In the genomic region with DNA sequence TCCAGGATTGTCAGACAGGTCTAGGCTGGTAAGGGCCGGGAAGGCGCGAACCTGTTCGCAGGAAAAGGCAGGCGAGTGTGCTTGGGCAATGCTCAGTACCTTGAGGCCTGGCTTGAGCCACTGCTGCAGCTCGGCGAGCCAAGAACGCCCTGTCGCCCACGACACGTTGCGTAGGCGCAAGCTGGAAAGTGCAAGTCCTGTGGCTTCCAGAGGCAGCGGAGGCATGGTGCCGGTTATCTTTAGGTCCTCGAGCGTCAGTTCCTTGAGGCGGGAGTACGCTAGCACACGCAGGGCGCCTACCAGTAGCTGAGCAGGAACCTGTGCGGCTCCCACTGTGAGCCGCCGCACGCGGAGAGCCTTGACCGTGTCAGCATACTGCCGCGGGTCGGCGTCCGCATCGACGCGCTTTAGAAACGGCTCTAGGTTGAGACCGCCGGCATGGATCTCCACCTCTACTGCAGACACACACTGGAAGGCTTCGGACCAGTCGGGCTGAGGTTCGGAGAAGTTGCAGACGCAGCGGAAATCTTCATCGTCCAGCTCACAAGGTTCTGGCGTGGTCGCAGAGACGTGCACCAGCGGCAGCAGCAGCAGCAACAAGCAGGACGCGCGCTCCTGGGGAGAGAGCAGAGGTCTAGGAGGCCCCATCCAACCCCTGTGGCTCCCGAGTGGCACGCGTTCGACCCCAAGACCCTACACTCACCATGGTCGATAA, we compare ENCODE assay signal across 1 cellular context.
TF ChIP-seq lines count a peak whose summit lies in the region.

No MANE protein-coding gene starts in this region.

TF ChIP-seq in H1, 55 proteins besides CTCF, POLR2A, EP300 and RAD21:
- no peak for TF ChIP-seq CREB1 (IDR thresholded peaks at IDR 0.05)
- TF ChIP-seq FOSL1 (IDR thresholded peaks at IDR 0.05; ENCODE audit: insufficient read depth, low read depth, low read length) = no peak
- TF ChIP-seq, protein P1, sequence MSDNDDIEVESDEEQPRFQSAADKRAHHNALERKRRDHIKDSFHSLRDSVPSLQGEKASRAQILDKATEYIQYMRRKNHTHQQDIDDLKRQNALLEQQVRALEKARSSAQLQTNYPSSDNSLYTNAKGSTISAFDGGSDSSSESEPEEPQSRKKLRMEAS (IDR thresholded peaks at IDR 0.05) = no peak
- no peak for TF ChIP-seq CHD2 (IDR thresholded peaks at IDR 0.05; ENCODE audit: low read length)
- no peak for TF ChIP-seq GTF2F1 (IDR thresholded peaks at IDR 0.05; ENCODE audit: borderline replicate concordance, low read depth, low read length)
- TF ChIP-seq POLR2AphosphoS5 (IDR thresholded peaks at IDR 0.05; ENCODE audit: low read depth, low read length) = no peak
- no peak for TF ChIP-seq RXRA (IDR thresholded peaks at IDR 0.05; ENCODE audit: insufficient read depth, low read depth, low read length)
- TF ChIP-seq PHF8 (conservative IDR thresholded peaks at IDR 0.05; ENCODE audit: low read depth, low read length) = no peak
- TF ChIP-seq SIN3A (conservative IDR thresholded peaks at IDR 0.05 in 1 of 2, IDR thresholded peaks at IDR 0.05 in 1 of 2; ENCODE audit: low read depth in 1 of 2, low read length in 2 of 2) = no peak
- TF ChIP-seq JUND (IDR thresholded peaks at IDR 0.05; ENCODE audit: low read length) = no peak
- TF ChIP-seq RFX5 (IDR thresholded peaks at IDR 0.05; ENCODE audit: borderline replicate concordance, low read depth, low read length) = no peak
- TF ChIP-seq HDAC2 (IDR thresholded peaks at IDR 0.05; ENCODE audit: borderline replicate concordance in 1 of 2, low read depth in 2 of 2, low read length in 2 of 2) = no peak
- no peak for TF ChIP-seq GABPA (IDR thresholded peaks at IDR 0.05; ENCODE audit: borderline replicate concordance, insufficient read depth, low read length)
- no peak for TF ChIP-seq SRF (IDR thresholded peaks at IDR 0.05; ENCODE audit: low read depth, low read length)
- no peak for TF ChIP-seq YY1 (IDR thresholded peaks at IDR 0.05; ENCODE audit: low read depth, low read length)
- no peak for TF ChIP-seq HDAC6 (IDR thresholded peaks at IDR 0.05; ENCODE audit: low read depth, low read length)
- no peak for TF ChIP-seq CTBP2 (IDR thresholded peaks at IDR 0.05; ENCODE audit: borderline replicate concordance, insufficient read depth, insufficient read length, low read length)
- TF ChIP-seq BRCA1 (IDR thresholded peaks at IDR 0.05; ENCODE audit: low read depth, low read length) = no peak
TF ChIP-seq in H1: peak in this region for 0.
